15 cellular contexts compared by ENCODE assay signal in the genomic region with DNA sequence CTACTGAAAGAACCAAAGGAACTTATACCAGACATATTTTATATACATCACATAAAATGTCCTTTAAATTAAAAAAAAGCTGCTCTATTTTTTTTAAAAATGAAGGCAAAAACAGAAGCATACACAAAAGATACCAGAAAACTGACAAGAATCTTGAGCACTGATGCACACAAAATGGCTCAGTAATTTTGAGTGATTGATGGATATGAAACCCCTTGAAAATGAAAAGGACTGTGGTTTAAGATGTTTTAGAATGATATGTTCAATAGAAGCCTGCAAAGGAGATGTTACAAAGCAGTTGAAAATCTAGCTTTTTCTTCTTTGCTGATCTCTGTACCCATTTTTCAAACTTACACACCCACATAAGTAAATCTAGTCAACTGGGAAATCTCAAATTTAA. TPM values are rescaled to one million over a fixed set of nuclear protein-coding genes. Genes with fewer than 3 reads are reported as not detected.
A peak's percentile ranks its signal among the peaks of the same experiment; 100 is the strongest.
DNase-seq lines count a peak whose midpoint lies in the region; ATAC-seq, FAIRE-seq and TF ChIP-seq lines count a peak whose summit lies in the region.
"Had no signal": no experiment of that assay in that cellular context is flagged by ENCODE, and none has a peak within 500 bp of the region (broad histone marks: within the 10 kb centered on the region; RNA-seq: fewer than 3 reads in every experiment).

No MANE protein-coding gene starts in this region.

- H3K9ac ChIP-seq in HepG2 (ENCODE audit: insufficient read depth, low read depth, low read length) = no peak overlapping the region
- peak overlapping the region; percentile 93 for H3K9ac ChIP-seq in Karpas-422 (ENCODE audit: low read length)

- in situ Hi-C loops in HepG2 (cut with HindIII; ENCODE audit: extremely low pct_ligation_motif_present, low pct_unique_long_range_greater_than_20kb) = no loop called here

- DNase-seq in HepG2 (ENCODE audit: low spot score) (no peak), right lobe of liver (no peak), Karpas-422 (no peak), HuH-7 (ENCODE audit: low spot score) (no peak), inferior parietal cortex (ENCODE audit: extremely low spot score) (no peak), T-helper 9 cell (no peak), SKM-1 (lab: John Stamatoyannopoulos, UW; ENCODE audit: unreplicated experiment) (no peak)
- no peak for DNase-seq in activated CD4-positive, alpha-beta memory T cell treated with anti-CD3 and anti-CD28 coated beads, Interleukin-2, amount 10 ng/mL, durations not matched to agents 7 days and 5 days
- DNase-seq: activated B cell treated with CpG ODN at 0.5 μM for 24 hours, AML-193, hypothalamus, NCI-H1092, NCI-H345, SJCRH30 had no signal

- no TSS peak for BruUV-seq in HepG2 (replicated peaks; lab: Mats Ljungman, UMichigan)

- H4K20me1 ChIP-seq in HepG2 (ENCODE audit: insufficient read depth, low read length) = 0 out of 2 replicates have a peak, but pooled peaks cover 5% of the 10 kb centered on the region
- H4K20me1 ChIP-seq in Karpas-422 (ENCODE audit: insufficient read depth, low read depth, low read length) = peaks cover 3% of the 10 kb centered on the region; the same call in 1 of the 2 replicates

- no peaks in the 10 kb centered on the region for H3K9me3 Mint-ChIP-seq in activated CD4-positive, alpha-beta memory T cell treated with anti-CD3 and anti-CD28 coated beads, Interleukin-2, amount 10 ng/mL, durations not matched to agents 7 days and 5 days
- H3K9me3 Mint-ChIP-seq: activated B cell treated with CpG ODN at 0.5 μM for 24 hours had no signal

- H3K4me3 ChIP-seq in HepG2 (replicated peaks in 1 of 3; ENCODE audit: insufficient read depth in 1 of 3, low read depth in 2 of 3, low read length in 3 of 3) (peak overlapping the region in 1 of 3 experiments; percentile 9; a peak in 1 of 6 replicates), right lobe of liver (no peak overlapping the region), Karpas-422 (ENCODE audit: low read length) (peak overlapping the region; percentile 93; the same call in 1 of the 2 replicates)
- H3K4me3 ChIP-seq: prostate gland, SJCRH30 had no signal

- H3K4me1 Mint-ChIP-seq in activated CD4-positive, alpha-beta memory T cell treated with anti-CD3 and anti-CD28 coated beads, Interleukin-2, amount 10 ng/mL, durations not matched to agents 7 days and 5 days = peaks cover 51% of the 10 kb centered on the region

- TF ChIP-seq POLR2A in HepG2 (IDR thresholded peaks at IDR 0.05; ENCODE audit: insufficient read depth in 1 of 2, low read depth in 2 of 2, low read length in 2 of 2) (no peak), right lobe of liver (IDR thresholded peaks at IDR 0.05) (no peak)

- intact Hi-C loops in HepG2 (cut with micrococcal nuclease; ENCODE audit: unreplicated experiment) (no loop called here), right lobe of liver (cut with DNase I) (no loop called here)

- TF ChIP-seq EP300 in HepG2 (IDR thresholded peaks at IDR 0.05; ENCODE audit: low read depth in 2 of 2, low read length in 2 of 2) (no peak), HepG2 (CRISPR knock-in tag; IDR thresholded peaks at IDR 0.05; ENCODE audit: borderline replicate concordance) (no peak)

- no peaks in the 10 kb centered on the region for H3K9me2 ChIP-seq in Karpas-422 (replicated peaks; ENCODE audit: insufficient read depth, low read length)

- FAIRE-seq in HepG2 (lab: Jason Lieb, UNC) = no peak

- TF ChIP-seq CTCF in HepG2 (CRISPR knock-in tag; IDR thresholded peaks at IDR 0.05) (no peak), right lobe of liver (IDR thresholded peaks at IDR 0.05) (no peak)

- H3K9me3 ChIP-seq in HepG2 (ENCODE audit: low read length) (no peaks in the 10 kb centered on the region), right lobe of liver (no peaks in the 10 kb centered on the region), Karpas-422 (ENCODE audit: low read length) (no peaks in the 10 kb centered on the region)
- H3K9me3 ChIP-seq: prostate gland, SJCRH30 had no signal

- no peak for TF ChIP-seq RAD21 in HepG2 (CRISPR knock-in tag; IDR thresholded peaks at IDR 0.05)

- peak overlapping the region; percentile 73 for H3K4me2 ChIP-seq in HepG2 (ENCODE audit: low read depth, low read length)
- H3K4me2 ChIP-seq in Karpas-422 (ENCODE audit: low read depth, low read length, poor library complexity, severe bottlenecking) = peak overlapping the region; percentile 82

- H3K27ac ChIP-seq in HepG2 (ENCODE audit: extremely low read length, insufficient read depth, low read length) (no peak overlapping the region), right lobe of liver (no peak overlapping the region), Karpas-422 (ENCODE audit: low read length) (peak overlapping the region; percentile 90)
- H3K27ac ChIP-seq: prostate gland, SJCRH30 had no signal

- H3K4me3 Mint-ChIP-seq in activated CD4-positive, alpha-beta memory T cell treated with anti-CD3 and anti-CD28 coated beads, Interleukin-2, amount 10 ng/mL, durations not matched to agents 7 days and 5 days = peak overlapping the region; percentile 98

- H3K27ac Mint-ChIP-seq in activated CD4-positive, alpha-beta memory T cell treated with anti-CD3 and anti-CD28 coated beads, Interleukin-2, amount 10 ng/mL, durations not matched to agents 7 days and 5 days = peak overlapping the region; percentile 93

- CTCF ChIA-PET in HepG2 (lab: Yijun Ruan, JAX; ENCODE audit: low intra/inter-chr PET ratio, low total read pairs) = no interaction called here
- CTCF ChIA-PET in activated CD4-positive, alpha-beta memory T cell treated with anti-CD3 and anti-CD28 coated beads, Interleukin-2, amount 10 ng/mL, durations not matched to agents 7 days and 5 days (lab: Charles Lee) = interaction anchor here (0.7 to 1.8 kb wide), 3 partner anchors 15 to 210 kb away, joined by 3 to 5 read pairs (median 3); no protein-coding TSS in a partner anchor

- H3K27me3 Mint-ChIP-seq in activated CD4-positive, alpha-beta memory T cell treated with anti-CD3 and anti-CD28 coated beads, Interleukin-2, amount 10 ng/mL, durations not matched to agents 7 days and 5 days = peaks cover 2% of the 10 kb centered on the region
- H3K27me3 Mint-ChIP-seq: activated B cell treated with CpG ODN at 0.5 μM for 24 hours had no signal

- H3K79me2 ChIP-seq in HepG2 (ENCODE audit: insufficient read depth, low read length) (peaks cover 58% of the 10 kb centered on the region), Karpas-422 (ENCODE audit: low read length) (peaks cover 76% of the 10 kb centered on the region)

- H3K4me1 ChIP-seq in HepG2 (ENCODE audit: insufficient read depth, low read length) (peaks cover 50% of the 10 kb centered on the region), right lobe of liver (peaks cover 0 to 25% (median 3%) of the 10 kb centered on the region in 4 donors), Karpas-422 (ENCODE audit: low read length) (peaks cover 66% of the 10 kb centered on the region)
- H3K4me1 ChIP-seq: SJCRH30 had no signal

- peaks cover 21% of the 10 kb centered on the region for H3K36me3 Mint-ChIP-seq in activated CD4-positive, alpha-beta memory T cell treated with anti-CD3 and anti-CD28 coated beads, Interleukin-2, amount 10 ng/mL, durations not matched to agents 7 days and 5 days (ENCODE audit: low read depth)

- POLR2A ChIA-PET in HepG2 (lab: Yijun Ruan, JAX) = interaction anchor here (3.7 kb wide), 1 partner anchor 38 kb away, joined by 15 read pairs; no protein-coding TSS in a partner anchor
- POLR2A ChIA-PET in activated CD4-positive, alpha-beta memory T cell treated with anti-CD3 and anti-CD28 coated beads, Interleukin-2, amount 10 ng/mL, durations not matched to agents 7 days and 5 days (lab: Charles Lee) = interaction anchor here (0.6 to 4.7 kb wide), 15 partner anchors 8 to 1538 kb away, joined by 3 to 30 read pairs (median 5); partner anchors contain the start of genes DNAJA2, ORC6 and SHCBP1

- no peak overlapping the region for H2AFZ ChIP-seq in HepG2 (ENCODE audit: low read length)
- no peak overlapping the region for H2AFZ ChIP-seq in Karpas-422 (ENCODE audit: low read length)

- no peaks in the 10 kb centered on the region; a peak in 2 of 5 replicates for H3K36me3 ChIP-seq in HepG2 (replicated peaks in 1 of 2; ENCODE audit: control insufficient read depth in 1 of 2, insufficient read depth in 2 of 2, low read length in 2 of 2)
- no peaks in the 10 kb centered on the region for H3K36me3 ChIP-seq in right lobe of liver
- peaks cover 19% of the 10 kb centered on the region; the same call in 1 of the 2 replicates for H3K36me3 ChIP-seq in Karpas-422 (ENCODE audit: insufficient read depth, low read length)
- H3K36me3 ChIP-seq: prostate gland had no signal

- ATAC-seq in HepG2 (no peak), right lobe of liver (no peak)

- no peaks in the 10 kb centered on the region for H3K27me3 ChIP-seq in HepG2 (ENCODE audit: control insufficient read depth in 1 of 2, insufficient read depth in 2 of 2, low read length in 2 of 2)
- H3K27me3 ChIP-seq in right lobe of liver = no peaks in the 10 kb centered on the region
- H3K27me3 ChIP-seq in Karpas-422 (ENCODE audit: low read length) = no peaks in the 10 kb centered on the region
- H3K27me3 ChIP-seq: SJCRH30 had no signal

RNA-seq across cellular contexts. Expression of gene C16orf87, which starts 2.7 kb away (rescaled TPM):
- total RNA-seq in HepG2 (2016; rRNA removed; fragmentation: Illumina TruSeq; extraction: Trizol) (19.5 and 27.6 TPM in 2 replicates), right lobe of liver (1 to 10 TPM; 5.5 to 9.8 (median 7.4) TPM)
- 12.4 and 15.0 TPM in 2 replicates for total RNA-seq in HepG2 (2016; cell fraction: cytosol; rRNA removed; fragmentation: Illumina TruSeq; extraction: Trizol; ENCODE audit: low read depth)
- 20.6 and 26.6 TPM in 2 replicates for total RNA-seq in HepG2 (2016; cell fraction: insoluble cytoplasmic fraction; rRNA removed; fragmentation: Illumina TruSeq; extraction: Trizol)
- total RNA-seq in HepG2 (2016; cell fraction: membrane; rRNA removed; fragmentation: Illumina TruSeq; extraction: Trizol) = 21.9 and 26.0 TPM in 2 replicates
- 10.7 and 12.4 TPM in 2 replicates for total RNA-seq in HepG2 (2016; cell fraction: nucleus; rRNA removed; fragmentation: Illumina TruSeq; extraction: Trizol)
- 5.7 and 8.6 TPM in 2 replicates for polyA plus RNA-seq in HepG2 (2011; rRNA removed)
- polyA plus RNA-seq in HepG2 (2011; cell fraction: cytosol; rRNA removed) = 4.2 and 5.6 TPM in 2 replicates
- 2.1 and 3.9 TPM in 2 replicates for polyA plus RNA-seq in HepG2 (2011; cell fraction: nucleus; rRNA removed)
- polyA plus RNA-seq in HepG2 (2012) = 12.9 and 18.1 TPM in 2 replicates
- polyA plus RNA-seq in HepG2 (2016; cell fraction: cytosol; fragmentation: Illumina TruSeq; extraction: Trizol; ENCODE audit: low read depth) = 8.5 and 11.4 TPM in 2 replicates
- 31.9 and 33.4 TPM in 2 replicates for polyA plus RNA-seq in HepG2 (2016; cell fraction: insoluble cytoplasmic fraction; fragmentation: Illumina TruSeq; extraction: Trizol; ENCODE audit: low read depth)
- polyA plus RNA-seq in HepG2 (2016; cell fraction: membrane; fragmentation: Illumina TruSeq; extraction: Trizol; ENCODE audit: low read depth) = 14.6 and 16.7 TPM in 2 replicates
- 17.0 and 18.6 TPM in 2 replicates for polyA plus RNA-seq in HepG2 (2016; cell fraction: nucleus; fragmentation: Illumina TruSeq; extraction: Trizol; ENCODE audit: insufficient read depth, low read depth)
- polyA minus RNA-seq in HepG2 (2011; rRNA and poly(A)+ RNA removed; ENCODE audit: low replicate concordance) = 3.1 and 4.3 TPM in 2 replicates
- 5.7 and 6.3 TPM in 2 replicates for polyA minus RNA-seq in HepG2 (2011; cell fraction: cytosol; rRNA and poly(A)+ RNA removed)
- 10.3 and 11.4 TPM in 2 replicates for polyA minus RNA-seq in HepG2 (2011; cell fraction: nucleus; rRNA and poly(A)+ RNA removed)
- total RNA-seq in Karpas-422 (2014; rRNA removed; shearing (Covaris generic); ENCODE audit: low replicate concordance) = 25.3 and 37.8 TPM in 2 replicates
- 10 to 100 TPM; 18.0 to 19.6 TPM for total RNA-seq in activated CD4-positive, alpha-beta memory T cell treated with anti-CD3 and anti-CD28 coated beads, Interleukin-2, amount 10 ng/mL, durations not matched to agents 7 days and 5 days

RNA-seq across cellular contexts. Expression of gene GPT2, which starts 55.9 kb away (rescaled TPM):
- 130 and 138 TPM in 2 replicates for total RNA-seq in HepG2 (2016; rRNA removed; fragmentation: Illumina TruSeq; extraction: Trizol)
- total RNA-seq in HepG2 (2016; cell fraction: cytosol; rRNA removed; fragmentation: Illumina TruSeq; extraction: Trizol; ENCODE audit: low read depth) = 22.1 and 23.2 TPM in 2 replicates
- total RNA-seq in HepG2 (2016; cell fraction: insoluble cytoplasmic fraction; rRNA removed; fragmentation: Illumina TruSeq; extraction: Trizol) = 114 and 146 TPM in 2 replicates
- total RNA-seq in HepG2 (2016; cell fraction: membrane; rRNA removed; fragmentation: Illumina TruSeq; extraction: Trizol) = 63.0 and 65.0 TPM in 2 replicates
- total RNA-seq in HepG2 (2016; cell fraction: nucleus; rRNA removed; fragmentation: Illumina TruSeq; extraction: Trizol) = 59.4 and 71.5 TPM in 2 replicates
- 267 and 269 TPM in 2 replicates for polyA plus RNA-seq in HepG2 (2011; rRNA removed)
- polyA plus RNA-seq in HepG2 (2011; cell fraction: cytosol; rRNA removed) = 182 and 277 TPM in 2 replicates
- polyA plus RNA-seq in HepG2 (2011; cell fraction: nucleus; rRNA removed) = 334 and 385 TPM in 2 replicates
- polyA plus RNA-seq in HepG2 (2012) = 220 and 249 TPM in 2 replicates
- polyA plus RNA-seq in HepG2 (2016; cell fraction: cytosol; fragmentation: Illumina TruSeq; extraction: Trizol; ENCODE audit: low read depth) = 21.5 and 27.7 TPM in 2 replicates
- polyA plus RNA-seq in HepG2 (2016; cell fraction: insoluble cytoplasmic fraction; fragmentation: Illumina TruSeq; extraction: Trizol; ENCODE audit: low read depth) = 122 and 156 TPM in 2 replicates
- 42.5 and 45.9 TPM in 2 replicates for polyA plus RNA-seq in HepG2 (2016; cell fraction: membrane; fragmentation: Illumina TruSeq; extraction: Trizol; ENCODE audit: low read depth)
- 148 and 163 TPM in 2 replicates for polyA plus RNA-seq in HepG2 (2016; cell fraction: nucleus; fragmentation: Illumina TruSeq; extraction: Trizol; ENCODE audit: insufficient read depth, low read depth)
- polyA minus RNA-seq in HepG2 (2011; rRNA and poly(A)+ RNA removed; ENCODE audit: low replicate concordance) = 33.0 and 786 TPM in 2 replicates
- 198 TPM in 2 replicates for polyA minus RNA-seq in HepG2 (2011; cell fraction: cytosol; rRNA and poly(A)+ RNA removed)
- 79.2 and 86.4 TPM in 2 replicates for polyA minus RNA-seq in HepG2 (2011; cell fraction: nucleus; rRNA and poly(A)+ RNA removed)
- 100 to 1,000 TPM in 2 of 6 experiments, 10 to 100 TPM in 4; 30.8 to 163 (median 92.0) TPM for total RNA-seq in right lobe of liver
- 42.6 and 57.5 TPM in 2 replicates for total RNA-seq in Karpas-422 (2014; rRNA removed; shearing (Covaris generic); ENCODE audit: low replicate concordance)
- total RNA-seq in activated CD4-positive, alpha-beta memory T cell treated with anti-CD3 and anti-CD28 coated beads, Interleukin-2, amount 10 ng/mL, durations not matched to agents 7 days and 5 days = 10 to 100 TPM; 15.0 to 15.2 TPM
